ENCODE assay signal across 15 cellular contexts in the genomic region with DNA sequence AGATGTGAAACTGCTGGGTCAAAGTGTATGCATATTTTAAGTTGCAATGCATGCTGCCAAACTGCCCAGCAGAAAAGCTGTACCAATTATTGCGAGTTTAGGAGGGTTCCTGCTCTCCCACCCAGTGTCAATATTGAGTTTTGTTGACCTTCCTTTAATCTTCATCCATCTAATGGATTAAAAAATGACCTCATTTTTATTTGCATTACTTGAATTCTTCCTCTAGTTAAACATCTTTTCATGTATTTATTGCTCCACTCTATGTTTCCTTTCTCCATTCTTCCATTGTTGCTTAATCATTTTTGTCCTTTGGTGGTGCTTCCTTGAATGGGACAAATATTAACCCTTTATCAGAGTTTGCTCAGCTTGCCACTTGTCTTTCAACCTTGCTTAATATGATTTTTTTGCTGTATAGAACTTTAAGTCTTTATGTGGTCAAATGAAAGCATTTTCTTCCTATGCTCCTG. TPM values are rescaled to one million over a fixed set of nuclear protein-coding genes. Genes with fewer than 3 reads are reported as not detected.
DNase-seq lines count a peak whose midpoint lies in the region; ATAC-seq and TF ChIP-seq lines count a peak whose summit lies in the region.
"Had no signal": no experiment of that assay in that cellular context is flagged by ENCODE, and none has a peak within 500 bp of the region (broad histone marks: within the 10 kb centered on the region; RNA-seq: fewer than 3 reads in every experiment).

No MANE protein-coding gene starts in this region.

- intact Hi-C loops in stomach (cut with DNase I; ENCODE audit: low total_unique reads) = no loop called here

- H3K36me3 Mint-ChIP-seq in activated naive CD8-positive, alpha-beta T cell treated with anti-CD3 and anti-CD28 coated beads, Interleukin-2, amount 10 ng/mL, durations not matched to agents 7 days and 5 days = no peaks in the 10 kb centered on the region
- no peaks in the 10 kb centered on the region for H3K36me3 Mint-ChIP-seq in activated naive CD8-positive, alpha-beta T cell treated with anti-CD3 and anti-CD28 coated beads, Interleukin-2, amount 50 U/mL, for 24 hours (ENCODE audit: low read depth)

- H3K4me1 Mint-ChIP-seq in activated naive CD8-positive, alpha-beta T cell treated with anti-CD3 and anti-CD28 coated beads, Interleukin-2, amount 10 ng/mL, durations not matched to agents 7 days and 5 days = no peaks in the 10 kb centered on the region
- peaks cover 10% of the 10 kb centered on the region for H3K4me1 Mint-ChIP-seq in activated naive CD8-positive, alpha-beta T cell treated with anti-CD3 and anti-CD28 coated beads, Interleukin-2, amount 50 U/mL, for 24 hours

- H3K9me3 Mint-ChIP-seq in activated naive CD8-positive, alpha-beta T cell treated with anti-CD3 and anti-CD28 coated beads, Interleukin-2, amount 10 ng/mL, durations not matched to agents 7 days and 5 days = no peaks in the 10 kb centered on the region
- no peaks in the 10 kb centered on the region for H3K9me3 Mint-ChIP-seq in activated naive CD8-positive, alpha-beta T cell treated with anti-CD3 and anti-CD28 coated beads, Interleukin-2, amount 50 U/mL, for 24 hours

- ATAC-seq in activated naive CD8-positive, alpha-beta T cell treated with anti-CD3 and anti-CD28 coated beads, Interleukin-2, amount 10 ng/mL, durations not matched to agents 7 days and 5 days (ENCODE audit: low read depth) = no peak
- ATAC-seq in activated naive CD8-positive, alpha-beta T cell treated with anti-CD3 and anti-CD28 coated beads, Interleukin-2, amount 50 U/mL, for 24 hours = no peak
- ATAC-seq in HG02763 (IDR thresholded peaks at IDR 0.05; ENCODE audit: unreplicated experiment) = no peak
- ATAC-seq: HCT116 had no signal

- peaks cover 16 to 57% (median 30%) of the 10 kb centered on the region in 4 donors for H3K4me1 ChIP-seq in stomach

- H3K27ac Mint-ChIP-seq in activated naive CD8-positive, alpha-beta T cell treated with anti-CD3 and anti-CD28 coated beads, Interleukin-2, amount 10 ng/mL, durations not matched to agents 7 days and 5 days = peak overlapping the region; percentile 2
- no peak overlapping the region for H3K27ac Mint-ChIP-seq in activated naive CD8-positive, alpha-beta T cell treated with anti-CD3 and anti-CD28 coated beads, Interleukin-2, amount 50 U/mL, for 24 hours

- H3K36me3 ChIP-seq in stomach = peaks cover 0 to 20% (median 8%) of the 10 kb centered on the region in 4 donors
- H3K36me3 ChIP-seq: MG63 had no signal

- H3K4me3 Mint-ChIP-seq in activated naive CD8-positive, alpha-beta T cell treated with anti-CD3 and anti-CD28 coated beads, Interleukin-2, amount 10 ng/mL, durations not matched to agents 7 days and 5 days = no peak overlapping the region
- H3K4me3 Mint-ChIP-seq in activated naive CD8-positive, alpha-beta T cell treated with anti-CD3 and anti-CD28 coated beads, Interleukin-2, amount 50 U/mL, for 24 hours = no peak overlapping the region

- no peak for TF ChIP-seq POLR2A in stomach (IDR thresholded peaks at IDR 0.05)

- H3K4me3 ChIP-seq in fibroblast of pulmonary artery (replicated peaks; ENCODE audit: low read depth, low read length) (no peak overlapping the region), stomach (no peak overlapping the region)
- H3K4me3 ChIP-seq: GM23248, MG63 had no signal

- 18 to 43% (median 30%) methylated on average over 1 of the region's 1 CpG for WGBS in stomach, 5 donors

- POLR2A ChIA-PET in activated naive CD8-positive, alpha-beta T cell treated with anti-CD3 and anti-CD28 coated beads, Interleukin-2, amount 10 ng/mL, durations not matched to agents 7 days and 5 days (lab: Charles Lee) = no interaction called here

- no peaks in the 10 kb centered on the region for H3K27me3 Mint-ChIP-seq in activated naive CD8-positive, alpha-beta T cell treated with anti-CD3 and anti-CD28 coated beads, Interleukin-2, amount 10 ng/mL, durations not matched to agents 7 days and 5 days
- no peaks in the 10 kb centered on the region for H3K27me3 Mint-ChIP-seq in activated naive CD8-positive, alpha-beta T cell treated with anti-CD3 and anti-CD28 coated beads, Interleukin-2, amount 50 U/mL, for 24 hours

- no peaks in the 10 kb centered on the region for H3K9me3 ChIP-seq in stomach
- H3K9me3 ChIP-seq: MG63 had no signal

- no peaks in the 10 kb centered on the region for H3K27me3 ChIP-seq in stomach
- H3K27me3 ChIP-seq: MG63 had no signal

- H3K27ac ChIP-seq in stomach = peak overlapping the region in 3 of 5 donors; percentile 11 to 59 (median 58)
- H3K27ac ChIP-seq: GM23248, RWPE1 had no signal

- DNase-seq in activated naive CD8-positive, alpha-beta T cell treated with anti-CD3 and anti-CD28 coated beads, Interleukin-2, amount 10 ng/mL, durations not matched to agents 7 days and 5 days = no peak
- no peak for DNase-seq in activated naive CD8-positive, alpha-beta T cell treated with anti-CD3 and anti-CD28 coated beads, Interleukin-2, amount 50 U/mL, for 24 hours
- DNase-seq in NCI-H146 (lab: John Stamatoyannopoulos, UW) (peak; percentile 20), fibroblast of pulmonary artery (ENCODE audit: low read depth) (peak; percentile 18), stomach (no peak), globus pallidus (ENCODE audit: low spot score) (no peak)
- no peak for DNase-seq in stimulated activated CD4-positive, alpha-beta T cell treated with anti-CD3 and anti-CD28 coated beads, Interleukin-15, amount 100 ng/mL, for 24 hours
- DNase-seq: GM23248, KBM-7, MG63, NCI-H1092 treated with DMSO at 0.1 percent for 48 hours, NCI-H187 had no signal

- TF ChIP-seq EP300 in stomach (IDR thresholded peaks at IDR 0.05) = no peak

- TF ChIP-seq CTCF in fibroblast of pulmonary artery (IDR thresholded peaks at IDR 0.05; ENCODE audit: low read length, missing control alignments) = no peak
- no peak for TF ChIP-seq CTCF in stomach (IDR thresholded peaks at IDR 0.05)

RNA-seq across cellular contexts. Expression of a gene that starts 32.4 kb away (rescaled TPM):
- under 1 TPM; 0.43 to 0.91 TPM for total RNA-seq in activated naive CD8-positive, alpha-beta T cell treated with anti-CD3 and anti-CD28 coated beads, Interleukin-2, amount 10 ng/mL, durations not matched to agents 7 days and 5 days
- 100 to 1,000 TPM in 2 of 5 donors, 10 to 100 TPM in 3; 57.2 to 136 (median 85.2) TPM for total RNA-seq in stomach
- 10 to 100 TPM; 23.7 to 33.0 (median 26.3) TPM for polyA plus RNA-seq in stomach

Comparison
In these comparisons a context has a peak if more than half of its experiments do, and no peak if none do; other contexts are left out.
1. DNase-seq: peak in NCI-H146 (single experiment) and fibroblast of pulmonary artery (single experiment); none in activated naive CD8-positive, alpha-beta T cell treated with anti-CD3 and anti-CD28 coated beads, Interleukin-2, amount 10 ng/mL, durations not matched to agents 7 days and 5 days (single experiment), activated naive CD8-positive, alpha-beta T cell treated with anti-CD3 and anti-CD28 coated beads, Interleukin-2, amount 50 U/mL, for 24 hours (single experiment), stomach (single experiment), stimulated activated CD4-positive, alpha-beta T cell treated with anti-CD3 and anti-CD28 coated beads, Interleukin-15, amount 100 ng/mL, for 24 hours (single experiment) and globus pallidus (single experiment).
2. RNA of a gene that starts 32.4 kb away (total RNA-seq): 57.2 to 136 TPM in stomach; 0.43 to 0.91 TPM in activated naive CD8-positive, alpha-beta T cell treated with anti-CD3 and anti-CD28 coated beads, Interleukin-2, amount 10 ng/mL, durations not matched to agents 7 days and 5 days; every median in the first group is over 10 times any median in the second.